In the genomic region with DNA sequence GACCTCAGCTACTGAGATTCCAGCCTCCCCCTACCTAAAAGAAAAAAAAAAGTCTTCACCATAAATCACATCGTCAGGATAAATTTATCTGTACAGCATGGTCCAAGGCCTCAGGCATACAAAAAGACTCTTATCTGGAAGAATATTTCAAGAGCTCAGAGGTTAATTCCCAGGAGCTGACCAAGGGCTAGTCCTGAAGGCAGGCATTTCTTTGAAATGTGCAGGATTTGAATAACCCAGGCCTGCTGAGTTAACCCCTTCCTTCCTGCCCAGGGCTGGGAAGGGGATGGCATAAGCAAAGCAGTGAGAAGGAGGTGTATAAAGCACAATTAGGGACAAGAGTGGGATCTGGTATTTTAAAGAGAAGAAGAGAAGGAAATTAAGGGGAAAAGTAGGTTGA, we compare ENCODE assay signal across 1 cellular context.
TF ChIP-seq lines count a peak whose summit lies in the region.

No MANE protein-coding gene starts in this region.

TF ChIP-seq in GM23338, 12 proteins besides CTCF, POLR2A, EP300 and RAD21 (continued from another document):
- TF ChIP-seq, protein P1, sequence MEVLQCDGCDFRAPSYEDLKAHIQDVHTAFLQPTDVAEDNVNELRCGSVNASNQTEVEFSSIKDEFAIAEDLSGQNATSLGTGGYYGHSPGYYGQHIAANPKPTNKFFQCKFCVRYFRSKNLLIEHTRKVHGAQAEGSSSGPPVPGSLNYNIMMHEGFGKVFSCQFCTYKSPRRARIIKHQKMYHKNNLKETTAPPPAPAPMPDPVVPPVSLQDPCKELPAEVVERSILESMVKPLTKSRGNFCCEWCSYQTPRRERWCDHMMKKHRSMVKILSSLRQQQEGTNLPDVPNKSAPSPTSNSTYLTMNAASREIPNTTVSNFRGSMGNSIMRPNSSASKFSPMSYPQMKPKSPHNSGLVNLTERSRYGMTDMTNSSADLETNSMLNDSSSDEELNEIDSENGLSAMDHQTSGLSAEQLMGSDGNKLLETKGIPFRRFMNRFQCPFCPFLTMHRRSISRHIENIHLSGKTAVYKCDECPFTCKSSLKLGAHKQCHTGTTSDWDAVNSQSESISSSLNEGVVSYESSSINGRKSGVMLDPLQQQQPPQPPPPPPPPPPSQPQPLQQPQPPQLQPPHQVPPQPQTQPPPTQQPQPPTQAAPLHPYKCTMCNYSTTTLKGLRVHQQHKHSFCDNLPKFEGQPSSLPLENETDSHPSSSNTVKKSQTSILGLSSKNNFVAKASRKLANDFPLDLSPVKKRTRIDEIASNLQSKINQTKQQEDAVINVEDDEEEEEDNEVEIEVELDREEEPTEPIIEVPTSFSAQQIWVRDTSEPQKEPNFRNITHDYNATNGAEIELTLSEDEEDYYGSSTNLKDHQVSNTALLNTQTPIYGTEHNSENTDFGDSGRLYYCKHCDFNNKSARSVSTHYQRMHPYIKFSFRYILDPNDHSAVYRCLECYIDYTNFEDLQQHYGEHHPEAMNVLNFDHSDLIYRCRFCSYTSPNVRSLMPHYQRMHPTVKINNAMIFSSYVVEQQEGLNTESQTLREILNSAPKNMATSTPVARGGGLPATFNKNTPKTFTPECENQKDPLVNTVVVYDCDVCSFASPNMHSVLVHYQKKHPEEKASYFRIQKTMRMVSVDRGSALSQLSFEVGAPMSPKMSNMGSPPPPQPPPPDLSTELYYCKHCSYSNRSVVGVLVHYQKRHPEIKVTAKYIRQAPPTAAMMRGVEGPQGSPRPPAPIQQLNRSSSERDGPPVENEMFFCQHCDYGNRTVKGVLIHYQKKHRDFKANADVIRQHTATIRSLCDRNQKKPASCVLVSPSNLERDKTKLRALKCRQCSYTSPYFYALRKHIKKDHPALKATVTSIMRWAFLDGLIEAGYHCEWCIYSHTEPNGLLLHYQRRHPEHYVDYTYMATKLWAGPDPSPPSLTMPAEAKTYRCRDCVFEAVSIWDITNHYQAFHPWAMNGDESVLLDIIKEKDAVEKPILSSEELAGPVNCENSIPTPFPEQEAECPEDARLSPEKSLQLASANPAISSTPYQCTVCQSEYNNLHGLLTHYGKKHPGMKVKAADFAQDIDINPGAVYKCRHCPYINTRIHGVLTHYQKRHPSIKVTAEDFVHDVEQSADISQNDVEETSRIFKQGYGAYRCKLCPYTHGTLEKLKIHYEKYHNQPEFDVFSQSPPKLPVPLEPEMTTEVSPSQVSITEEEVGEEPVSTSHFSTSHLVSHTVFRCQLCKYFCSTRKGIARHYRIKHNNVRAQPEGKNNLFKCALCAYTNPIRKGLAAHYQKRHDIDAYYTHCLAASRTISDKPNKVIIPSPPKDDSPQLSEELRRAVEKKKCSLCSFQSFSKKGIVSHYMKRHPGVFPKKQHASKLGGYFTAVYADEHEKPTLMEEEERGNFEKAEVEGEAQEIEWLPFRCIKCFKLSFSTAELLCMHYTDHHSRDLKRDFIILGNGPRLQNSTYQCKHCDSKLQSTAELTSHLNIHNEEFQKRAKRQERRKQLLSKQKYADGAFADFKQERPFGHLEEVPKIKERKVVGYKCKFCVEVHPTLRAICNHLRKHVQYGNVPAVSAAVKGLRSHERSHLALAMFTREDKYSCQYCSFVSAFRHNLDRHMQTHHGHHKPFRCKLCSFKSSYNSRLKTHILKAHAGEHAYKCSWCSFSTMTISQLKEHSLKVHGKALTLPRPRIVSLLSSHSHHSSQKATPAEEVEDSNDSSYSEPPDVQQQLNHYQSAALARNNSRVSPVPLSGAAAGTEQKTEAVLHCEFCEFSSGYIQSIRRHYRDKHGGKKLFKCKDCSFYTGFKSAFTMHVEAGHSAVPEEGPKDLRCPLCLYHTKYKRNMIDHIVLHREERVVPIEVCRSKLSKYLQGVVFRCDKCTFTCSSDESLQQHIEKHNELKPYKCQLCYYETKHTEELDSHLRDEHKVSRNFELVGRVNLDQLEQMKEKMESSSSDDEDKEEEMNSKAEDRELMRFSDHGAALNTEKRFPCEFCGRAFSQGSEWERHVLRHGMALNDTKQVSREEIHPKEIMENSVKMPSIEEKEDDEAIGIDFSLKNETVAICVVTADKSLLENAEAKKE (CRISPR knock-in tag; IDR thresholded peaks at IDR 0.05) = no peak
